8 cellular contexts compared by ENCODE assay signal in the genomic region with DNA sequence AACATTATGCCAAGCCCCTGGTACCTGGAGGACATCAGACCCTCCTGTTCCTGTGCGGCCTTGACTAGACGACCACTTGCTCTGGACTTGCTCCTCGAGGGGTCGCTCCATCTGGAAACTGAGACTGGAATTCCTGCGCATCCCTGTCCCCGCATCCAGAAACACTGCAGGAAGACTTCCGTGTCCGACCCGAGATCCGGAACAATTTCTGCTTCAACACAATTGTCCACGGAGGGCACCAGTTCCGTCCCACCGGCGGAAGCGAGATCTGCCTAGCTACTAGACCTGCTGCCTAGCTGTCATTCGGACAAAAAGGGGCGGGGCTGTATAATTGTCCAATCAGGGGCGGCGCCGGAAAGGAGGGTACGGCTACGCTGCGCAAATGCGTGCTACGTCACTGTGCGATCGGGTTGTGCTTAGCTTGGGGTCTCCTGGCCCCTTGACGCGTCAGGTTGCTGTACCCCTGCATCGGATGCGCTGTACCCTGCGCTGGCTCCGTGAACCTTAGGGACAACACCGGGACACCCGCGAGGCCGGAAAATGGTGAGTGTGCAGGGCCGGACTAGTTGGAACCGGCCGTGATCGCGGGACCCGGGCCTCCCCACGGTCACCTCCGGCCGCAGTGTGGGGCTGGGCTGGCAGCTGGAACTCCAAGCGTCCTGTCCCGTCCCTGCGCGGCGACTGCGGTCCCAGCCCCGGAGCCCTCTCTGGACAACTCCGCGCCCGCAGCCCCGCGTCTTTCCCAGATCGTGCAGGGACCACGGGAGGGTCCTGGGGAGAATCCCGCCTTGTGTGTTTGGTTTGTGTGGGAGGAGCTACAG. TPM values are rescaled to one million over a fixed set of nuclear protein-coding genes. Genes with fewer than 3 reads are reported as not detected.
A peak's percentile ranks its signal among the peaks of the same experiment; 100 is the strongest.
DNase-seq lines count a peak whose midpoint lies in the region; ATAC-seq and TF ChIP-seq lines count a peak whose summit lies in the region.

A gene (minus strand): TSS at position 274 of the 821 bp plus-strand sequence. CDS start 133 bp downstream, at position 141.
A gene (plus strand): TSS at position 381 of the 821 bp plus-strand sequence. CDS start 160 bp downstream, at position 541.

- H3K9me3 ChIP-seq in lung (ENCODE audit: control insufficient read depth in 2 of 2, insufficient read depth in 1 of 2, low read length in 1 of 2): no peaks in the 10 kb centered on the region

- H3K4me3 ChIP-seq in lung: peak within 1 kb of the TSS; percentile 91

- 0% methylated on average over 61 of the region's 61 CpGs for WGBS in lung, 2 donors

- peak within 1 kb of the TSS; percentile 96 to 99 for H3K27ac ChIP-seq in lung (ENCODE audit: low read depth in 1 of 2, low read length in 1 of 2)

- peak; percentile 95 for DNase-seq in CMK (ENCODE audit: low read depth)
- peak; percentile 96 for DNase-seq in GM20000 (ENCODE audit: low spot score)
- peak; percentile 95 for DNase-seq in HT1080 (ENCODE audit: low read depth)
- DNase-seq in NOMO-1 (lab: John Stamatoyannopoulos, UW; ENCODE audit: unreplicated experiment in 2 of 2): peak; percentile 92 to 94
- peak; percentile 96 for DNase-seq in activated CD8-positive, alpha-beta memory T cell treated with anti-CD3 and anti-CD28 coated beads for 24 hours
- DNase-seq in effector CD8-positive, alpha-beta T cell (lab: John Stamatoyannopoulos, UW): peak; percentile 96
- DNase-seq in lung (ENCODE audit: low spot score): peak; percentile 99
- DNase-seq in stimulated activated CD4-positive, alpha-beta T cell treated with anti-CD3 and anti-CD28 coated beads, TNF-alpha, amount 100 ng/mL, for 24 hours (ENCODE audit: low read depth in 3 of 3): peak; percentile 94 to 99 (median 97)

- peaks cover 3 to 10% of the 10 kb centered on the region in 2 donors for H3K36me3 ChIP-seq in lung (ENCODE audit: control insufficient read depth in 2 of 2, insufficient read depth in 2 of 2, low read length in 2 of 2)

- H3K4me1 ChIP-seq in lung (ENCODE audit: control insufficient read depth in 2 of 2, insufficient read depth in 2 of 2, low read length in 2 of 2): peaks cover 5 to 6% of the 10 kb centered on the region in 2 donors

- no peak for TF ChIP-seq CTCF in GM20000 (IDR thresholded peaks at IDR 0.05; ENCODE audit: extremely low read depth, missing control alignments)
- TF ChIP-seq CTCF in lung (IDR thresholded peaks at IDR 0.05; ENCODE audit: control extremely low read depth, extremely low read depth): no peak

- peak; percentile 99 for ATAC-seq in lung (ENCODE audit: insufficient read depth, low FRiP score)

- no peaks in the 10 kb centered on the region for H3K27me3 ChIP-seq in lung (ENCODE audit: control insufficient read depth, insufficient read depth)

RNA-seq across cellular contexts. Expression of the first gene that starts in this region (rescaled TPM):
- total RNA-seq in HT1080 (2014; rRNA removed; shearing (Covaris generic)): 3.4 and 7.0 TPM in 2 replicates
- 0.97 and 1.9 TPM in 2 replicates for polyA plus RNA-seq in HT1080 (2015; cell fraction: cytosol; rRNA removed)
- polyA plus RNA-seq in HT1080 (2015; cell fraction: nucleus; rRNA removed): 1.4 and 2.2 TPM in 2 replicates
- total RNA-seq in lung: 10 to 100 TPM in 1 of 2 donors, 1 to 10 TPM in 1; 7.7 to 10.4 TPM
- polyA plus RNA-seq in lung: under 1 TPM; 0.94 to 0.96 TPM

RNA-seq across cellular contexts. Expression of the second gene that starts in this region (rescaled TPM):
- total RNA-seq in HT1080 (2014; rRNA removed; shearing (Covaris generic)): 19.9 and 20.5 TPM in 2 replicates
- polyA plus RNA-seq in HT1080 (2015; cell fraction: cytosol; rRNA removed): 6.9 TPM in 2 replicates
- 12.6 and 17.0 TPM in 2 replicates for polyA plus RNA-seq in HT1080 (2015; cell fraction: nucleus; rRNA removed)
- total RNA-seq in lung: 10 to 100 TPM; 20.7 to 33.4 TPM
- polyA plus RNA-seq in lung: 10 to 100 TPM in 1 of 2 donors, 1 to 10 TPM in 1; 5.5 to 10.1 TPM

Comparison
In these comparisons a context has a peak if more than half of its experiments do, and no peak if none do; other contexts are left out.
1. Peak in every context shown above with its lines: DNase-seq, ATAC-seq, H3K4me3 ChIP-seq and H3K27ac ChIP-seq.